Comparison of ENCODE assay signal across 17 cellular contexts in the genomic region with DNA sequence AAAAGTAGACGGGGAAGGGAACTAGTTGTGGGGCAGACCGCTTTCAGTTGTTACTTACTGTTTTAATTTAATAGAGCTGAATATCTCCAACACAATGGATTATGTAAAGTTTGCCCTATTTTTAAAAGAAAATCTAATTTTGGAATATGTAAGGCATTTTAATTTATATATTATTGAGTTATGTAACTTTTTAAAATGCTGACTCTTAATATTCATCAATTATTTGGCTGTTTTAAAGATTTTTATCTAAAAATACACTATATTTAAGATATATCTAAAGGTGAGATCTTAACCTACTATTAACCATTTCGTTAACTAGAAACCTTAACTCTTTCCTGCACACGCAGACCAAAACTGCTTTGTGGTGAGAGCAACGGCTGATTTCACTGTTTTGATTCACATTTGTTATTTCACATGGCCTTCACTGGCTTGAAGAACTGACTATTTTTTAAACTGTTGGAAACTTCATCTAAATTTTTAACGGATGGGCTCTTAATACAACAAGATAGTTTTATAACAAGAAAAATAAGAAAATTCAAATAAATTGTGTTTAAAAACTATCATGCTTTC.
A peak's percentile ranks its signal among the peaks of the same experiment; 100 is the strongest.
DNase-seq lines count a peak whose midpoint lies in the region; ATAC-seq, FAIRE-seq and TF ChIP-seq lines count a peak whose summit lies in the region.
"Had no signal": no experiment of that assay in that cellular context is flagged by ENCODE, and none has a peak within 500 bp of the region (broad histone marks: within the 10 kb centered on the region; RNA-seq: fewer than 3 reads in every experiment).

No MANE protein-coding gene starts in this region.

- FAIRE-seq in GM12878 (lab: Jason Lieb, UNC): no peak
- FAIRE-seq: GM12891, H54 had no signal

- H3K9ac ChIP-seq in GM12878 (ENCODE audit: control insufficient read depth, insufficient read depth, low read length): no peak overlapping the region
- H3K9ac ChIP-seq: BLaER1 treated with 17β-estradiol and CSF1 and Interleukin-3, amounts not matched to agents 10 nM and 100 nM; GM23248 had no signal

- SMC1A ChIA-PET in GM12878 (lab: Charles Lee; ENCODE audit: uncharacterized antibody, unreplicated experiment): interaction anchor here (1.1 to 1.9 kb wide), 3 partner anchors 16 to 83 kb away, joined by 3 to 7 read pairs (median 3); no protein-coding TSS in a partner anchor

- H3K27me3 ChIP-seq in GM12878 (replicated peaks in 1 of 2; ENCODE audit: control insufficient read depth in 2 of 2, insufficient read depth in 2 of 2, low read length in 1 of 2): no peaks in the 10 kb centered on the region
- H3K27me3 ChIP-seq: BLaER1 treated with 17β-estradiol and CSF1 and Interleukin-3, amounts not matched to agents 10 nM and 100 nM had no signal

- no peak overlapping the region for H2AFZ ChIP-seq in GM12878 (ENCODE audit: control insufficient read depth, low read depth, low read length)
- H2AFZ ChIP-seq: GM23248 had no signal

- H3K27ac ChIP-seq in GM12878 (ENCODE audit: control insufficient read depth, insufficient read depth) (no peak overlapping the region), substantia nigra (ENCODE audit: low read depth, low read length, poor library complexity, severe bottlenecking) (no peak overlapping the region)
- H3K27ac ChIP-seq: BLaER1 treated with 17β-estradiol and CSF1 and Interleukin-3, amounts not matched to agents 10 nM and 100 nM; GM23248 had no signal

- RAD21 ChIA-PET in GM12878 (lab: Charles Lee; ENCODE audit: unreplicated experiment): no interaction called here

- no peak overlapping the region for H3K4me3 ChIP-seq in GM12865 (ENCODE audit: low read depth, low read length)
- H3K4me3 ChIP-seq in GM12878: no peak overlapping the region
- H3K4me3 ChIP-seq: BLaER1 treated with 17β-estradiol and CSF1 and Interleukin-3, amounts not matched to agents 10 nM and 100 nM; GM23248 had no signal

- peaks cover 55% of the 10 kb centered on the region for H3K36me3 Mint-ChIP-seq in activated CD4-positive, alpha-beta T cell treated with anti-CD3 and anti-CD28 coated beads, Interleukin-2, amount 10 ng/mL, durations not matched to agents 24 days and 14 days (ENCODE audit: low read depth)
- peaks cover 44% of the 10 kb centered on the region for H3K36me3 Mint-ChIP-seq in activated CD4-positive, alpha-beta memory T cell treated with anti-CD3 and anti-CD28 coated beads for 36 hours

- no peaks in the 10 kb centered on the region; a peak in 2 of 4 replicates for H3K36me3 ChIP-seq in GM12878 (ENCODE audit: control insufficient read depth in 2 of 2, insufficient read depth in 2 of 2, low read length in 1 of 2)

- H3K79me2 ChIP-seq in GM12878 (ENCODE audit: control insufficient read depth, insufficient read depth, low read length): no peaks in the 10 kb centered on the region

- TF ChIP-seq POLR2A in GM12878 (IDR thresholded peaks at IDR 0.05; ENCODE audit: low read depth, low read length): no peak

- CTCF ChIA-PET in activated CD4-positive, alpha-beta memory T cell treated with anti-CD3 and anti-CD28 coated beads for 36 hours (lab: Charles Lee): interaction anchor here (0.8 to 1.9 kb wide), 4 partner anchors 10 to 180 kb away, joined by 3 to 7 read pairs (median 4); no protein-coding TSS in a partner anchor
- CTCF ChIA-PET in GM12878 (lab: Yijun Ruan, JAX): interaction anchor here (1.4 kb wide), 1 partner anchor 379 kb away, joined by 3 read pairs; no protein-coding TSS in a partner anchor

- no TSS peak for BruUV-seq in GM12878 (replicated peaks; lab: Mats Ljungman, UMichigan)

- in situ Hi-C loops in GM12878 (cut with MboI): no loop called here

- peak; percentile 50 for DNase-seq in activated CD4-positive, alpha-beta T cell treated with anti-CD3 and anti-CD28 coated beads, Interleukin-2, amount 10 ng/mL, durations not matched to agents 24 days and 14 days
- DNase-seq in activated CD4-positive, alpha-beta T cell treated with anti-CD3 and anti-CD28 coated beads for 1 hour: no peak
- DNase-seq in GM12865 (ENCODE audit: low read depth) (peak; percentile 30), GM12878 (ENCODE audit: low read depth, low spot score) (no peak), substantia nigra (lab: John Stamatoyannopoulos, UW) (no peak), SIG-M5 (lab: John Stamatoyannopoulos, UW) (no peak)
- DNase-seq in activated CD4-positive, alpha-beta memory T cell treated with anti-CD3 and anti-CD28 coated beads for 36 hours: peak; percentile 44
- DNase-seq: 8988T, ACHN, GM23248 had no signal

- intact Hi-C loops in activated CD4-positive, alpha-beta T cell treated with anti-CD3 and anti-CD28 coated beads, Interleukin-2, amount 10 ng/mL, durations not matched to agents 24 days and 14 days (cut with micrococcal nuclease): no loop called here
- intact Hi-C loops in activated CD4-positive, alpha-beta memory T cell treated with anti-CD3 and anti-CD28 coated beads for 36 hours (cut with micrococcal nuclease): no loop called here
- intact Hi-C loops in GM12878 (cut with micrococcal nuclease; ENCODE audit: unreplicated experiment): no loop called here

- no peaks in the 10 kb centered on the region for H3K27me3 Mint-ChIP-seq in activated CD4-positive, alpha-beta T cell treated with anti-CD3 and anti-CD28 coated beads, Interleukin-2, amount 10 ng/mL, durations not matched to agents 24 days and 14 days
- no peaks in the 10 kb centered on the region for H3K27me3 Mint-ChIP-seq in activated CD4-positive, alpha-beta memory T cell treated with anti-CD3 and anti-CD28 coated beads for 36 hours
- H3K27me3 Mint-ChIP-seq: CD4-positive, CD25-positive, alpha-beta regulatory T cell; IgD-negative memory B cell had no signal

- TF ChIP-seq RAD21 in GM12878 (IDR thresholded peaks at IDR 0.05; ENCODE audit: insufficient read depth, low read depth, low read length): no peak

- H4K20me1 ChIP-seq in GM12878 (ENCODE audit: control insufficient read depth, insufficient read depth): no peaks in the 10 kb centered on the region
- H4K20me1 ChIP-seq: BLaER1 treated with 17β-estradiol and CSF1 and Interleukin-3, amounts not matched to agents 10 nM and 100 nM had no signal

- H3K9me3 ChIP-seq in GM12878 (replicated peaks; ENCODE audit: control insufficient read depth, insufficient read depth, low read length): no peaks in the 10 kb centered on the region
- H3K9me3 ChIP-seq: BLaER1 treated with 17β-estradiol and CSF1 and Interleukin-3, amounts not matched to agents 10 nM and 100 nM had no signal

- no peak for TF ChIP-seq EP300 in GM12878 (IDR thresholded peaks at IDR 0.05; ENCODE audit: borderline replicate concordance in 1 of 2, control insufficient read depth in 1 of 2, low read depth in 2 of 2, low read length in 2 of 2)

- no peaks in the 10 kb centered on the region for H3K9me3 Mint-ChIP-seq in activated CD4-positive, alpha-beta T cell treated with anti-CD3 and anti-CD28 coated beads, Interleukin-2, amount 10 ng/mL, durations not matched to agents 24 days and 14 days
- no peaks in the 10 kb centered on the region for H3K9me3 Mint-ChIP-seq in activated CD4-positive, alpha-beta memory T cell treated with anti-CD3 and anti-CD28 coated beads for 36 hours
- H3K9me3 Mint-ChIP-seq: IgD-negative memory B cell had no signal

- H3K4me1 ChIP-seq in GM12878 (ENCODE audit: control insufficient read depth, insufficient read depth, low read length): no peaks in the 10 kb centered on the region
- H3K4me1 ChIP-seq: BLaER1 treated with 17β-estradiol and CSF1 and Interleukin-3, amounts not matched to agents 10 nM and 100 nM had no signal

- H3K4me3 Mint-ChIP-seq in activated CD4-positive, alpha-beta T cell treated with anti-CD3 and anti-CD28 coated beads, Interleukin-2, amount 10 ng/mL, durations not matched to agents 24 days and 14 days: no peak overlapping the region
- H3K4me3 Mint-ChIP-seq in activated CD4-positive, alpha-beta memory T cell treated with anti-CD3 and anti-CD28 coated beads for 36 hours: no peak overlapping the region
- H3K4me3 Mint-ChIP-seq: IgD-negative memory B cell had no signal

- H3K27ac Mint-ChIP-seq in activated CD4-positive, alpha-beta T cell treated with anti-CD3 and anti-CD28 coated beads, Interleukin-2, amount 10 ng/mL, durations not matched to agents 24 days and 14 days: no peak overlapping the region
- peak overlapping the region; percentile 45 for H3K27ac Mint-ChIP-seq in activated CD4-positive, alpha-beta memory T cell treated with anti-CD3 and anti-CD28 coated beads for 36 hours
- H3K27ac Mint-ChIP-seq: IgD-negative memory B cell had no signal

- POLR2A ChIA-PET in activated CD4-positive, alpha-beta memory T cell treated with anti-CD3 and anti-CD28 coated beads for 36 hours (lab: Charles Lee): interaction anchor here (0.6 to 1.3 kb wide), 2 partner anchors 15 to 165 kb away, joined by 3 read pairs; no protein-coding TSS in a partner anchor
- POLR2A ChIA-PET in GM12878 (lab: Charles Lee): no interaction called here

- no peak overlapping the region for H3K4me2 ChIP-seq in GM12878 (ENCODE audit: control insufficient read depth, insufficient read depth)
- H3K4me2 ChIP-seq: BLaER1 treated with 17β-estradiol and CSF1 and Interleukin-3, amounts not matched to agents 10 nM and 100 nM had no signal

- ATAC-seq in GM12878 (no peak), GM21737 (IDR thresholded peaks at IDR 0.05; ENCODE audit: unreplicated experiment) (no peak)
- ATAC-seq: HCT116 had no signal

- H3K4me1 Mint-ChIP-seq in activated CD4-positive, alpha-beta T cell treated with anti-CD3 and anti-CD28 coated beads, Interleukin-2, amount 10 ng/mL, durations not matched to agents 24 days and 14 days: peaks cover 26% of the 10 kb centered on the region
- peaks cover 40% of the 10 kb centered on the region for H3K4me1 Mint-ChIP-seq in activated CD4-positive, alpha-beta memory T cell treated with anti-CD3 and anti-CD28 coated beads for 36 hours (ENCODE audit: low read depth)
- H3K4me1 Mint-ChIP-seq: IgD-negative memory B cell had no signal

- WGBS in GM12878 (ENCODE audit: insufficient coverage, insufficient replicate concordance, low lambda C conversion rate, missing lambda C conversion rate): 41% methylated on average over 6 of the region's 6 CpGs

- TF ChIP-seq CTCF in GM12865 (IDR thresholded peaks at IDR 0.05; ENCODE audit: insufficient read depth, low read depth, low read length, missing control alignments): no peak
- no peak for TF ChIP-seq CTCF in GM12878 (IDR thresholded peaks at IDR 0.05 in 2 of 3, conservative IDR thresholded peaks at IDR 0.05 in 1 of 3; ENCODE audit: control insufficient read depth in 2 of 3, extremely low read depth in 1 of 3, insufficient read depth in 1 of 3, low read depth in 3 of 3, low read length in 3 of 3)

TF ChIP-seq in GM12878, 131 proteins besides CTCF, POLR2A, EP300 and RAD21:
- peak; percentile 52 for TF ChIP-seq RUNX3 (IDR thresholded peaks at IDR 0.05; ENCODE audit: low read length)
- TF ChIP-seq, protein P1, sequence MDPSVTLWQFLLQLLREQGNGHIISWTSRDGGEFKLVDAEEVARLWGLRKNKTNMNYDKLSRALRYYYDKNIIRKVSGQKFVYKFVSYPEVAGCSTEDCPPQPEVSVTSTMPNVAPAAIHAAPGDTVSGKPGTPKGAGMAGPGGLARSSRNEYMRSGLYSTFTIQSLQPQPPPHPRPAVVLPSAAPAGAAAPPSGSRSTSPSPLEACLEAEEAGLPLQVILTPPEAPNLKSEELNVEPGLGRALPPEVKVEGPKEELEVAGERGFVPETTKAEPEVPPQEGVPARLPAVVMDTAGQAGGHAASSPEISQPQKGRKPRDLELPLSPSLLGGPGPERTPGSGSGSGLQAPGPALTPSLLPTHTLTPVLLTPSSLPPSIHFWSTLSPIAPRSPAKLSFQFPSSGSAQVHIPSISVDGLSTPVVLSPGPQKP (IDR thresholded peaks at IDR 0.05; ENCODE audit: low read depth, low read length): no peak
TF ChIP-seq in GM12878: peak in this region for 1.

Comparison
In these comparisons a context has a peak if more than half of its experiments do, and no peak if none do; other contexts are left out.
1. DNase-seq: peak in activated CD4-positive, alpha-beta T cell treated with anti-CD3 and anti-CD28 coated beads, Interleukin-2, amount 10 ng/mL, durations not matched to agents 24 days and 14 days (single experiment), GM12865 (single experiment) and activated CD4-positive, alpha-beta memory T cell treated with anti-CD3 and anti-CD28 coated beads for 36 hours (single experiment); none in activated CD4-positive, alpha-beta T cell treated with anti-CD3 and anti-CD28 coated beads for 1 hour (single experiment), GM12878 (single experiment), substantia nigra (0 of 49) and SIG-M5 (single experiment).